1 cellular context compared by ENCODE assay signal in the genomic region with DNA sequence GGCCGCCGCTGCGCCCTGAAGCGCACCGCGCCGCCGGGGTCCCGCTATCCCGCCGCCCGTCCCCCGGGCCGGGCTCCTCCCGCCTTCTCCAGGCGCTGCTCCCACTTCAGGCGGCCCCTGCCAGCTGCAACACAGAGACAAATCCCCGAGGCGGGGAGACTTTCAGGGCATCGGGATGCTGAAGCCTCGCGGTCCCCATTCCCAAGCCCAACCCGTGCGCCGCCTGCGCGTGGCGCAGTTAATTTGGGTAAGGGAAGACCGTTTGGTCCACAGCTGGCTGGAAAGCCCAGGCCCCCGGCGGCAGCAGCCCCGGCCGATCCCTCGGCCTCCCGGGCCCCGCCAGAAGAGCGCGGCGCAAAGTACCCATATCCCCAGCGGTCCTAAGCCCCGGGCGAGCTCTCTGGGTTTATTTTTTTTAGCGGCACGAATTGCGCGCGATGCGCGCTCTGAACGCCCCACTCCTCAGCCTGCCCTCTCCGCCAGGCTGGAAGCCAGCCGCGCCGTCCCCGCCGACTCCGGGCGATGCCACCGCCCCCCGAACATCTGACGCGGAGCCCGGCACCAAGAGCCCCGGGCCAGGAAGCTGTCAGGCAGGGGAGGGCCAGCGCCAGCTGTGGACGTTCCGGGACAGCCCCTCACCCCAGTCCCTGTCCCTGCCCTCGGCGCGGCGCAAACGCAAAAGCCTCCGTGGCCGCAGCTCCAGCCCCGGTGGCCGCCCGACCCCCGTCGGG.
TF ChIP-seq lines count a peak whose summit lies in the region.

No MANE protein-coding gene starts in this region.

TF ChIP-seq in endothelial cell of umbilical vein, 7 proteins besides CTCF, POLR2A, EP300 and RAD21 (continued from another document):
- TF ChIP-seq EZH2 (IDR thresholded peaks at IDR 0.05; ENCODE audit: borderline replicate concordance, low read depth, low read length, severe bottlenecking) (no peak), GATA2 (IDR thresholded peaks at IDR 0.05; ENCODE audit: insufficient read depth, insufficient read length, low read depth, low read length) (no peak), POLR2AphosphoS5 (IDR thresholded peaks at IDR 0.05; ENCODE audit: insufficient read depth, low read depth, low read length) (no peak)
TF ChIP-seq in endothelial cell of umbilical vein: peak in this region for 0.
